In genomic region chr17:69326302-69327059, GRCh38 we compare ENCODE assay signal across 8 cellular contexts. TPM values are rescaled to one million over a fixed set of nuclear protein-coding genes. Genes with fewer than 3 reads are reported as not detected.
DNase-seq lines count a peak whose midpoint lies in the region; TF ChIP-seq lines count a peak whose summit lies in the region.

No MANE protein-coding gene starts in this region.

- H3K4me3 ChIP-seq in OCI-LY7 (ENCODE audit: low read depth, low read length, poor library complexity, severe bottlenecking) (peak overlapping the region; percentile 73), testis (peak overlapping the region; percentile 79 to 93)

- no TSS peak for BruUV-seq in OCI-LY7 (replicated peaks; lab: Mats Ljungman, UMichigan)

- H3K9me3 Mint-ChIP-seq in dendritic cell treated with granulocyte-macrophage colony-stimulating factor and Interleukin-4, amounts not matched to agents 40 ng/mL and 50 ng/mL, for 4 days = no peaks in the 10 kb centered on the region

- CTCF ChIA-PET in HEK293T (lab: Yijun Ruan, JAX) (interaction anchor here (0.6 to 1.0 kb wide), 4 partner anchors 11 to 196 kb away, joined by 3 to 4 read pairs (median 4); no protein-coding TSS in a partner anchor), OCI-LY7 (lab: Charles Lee; ENCODE audit: unreplicated experiment) (interaction anchor here (0.9 to 1.0 kb wide), 2 partner anchors 42 to 99 kb away, joined by 3 read pairs; no protein-coding TSS in a partner anchor)

- DNase-seq in NCI-H345 (lab: John Stamatoyannopoulos, UW) = peak; percentile 19
- DNase-seq in NCI-H345 treated with DMSO at 0.1 percent for 48 hours (lab: John Stamatoyannopoulos, UW; ENCODE audit: unreplicated experiment) = no peak
- DNase-seq in HEK293T (ENCODE audit: extremely low spot score) = no peak
- no peak for DNase-seq in OCI-LY7 (ENCODE audit: low spot score)
- DNase-seq in medulla oblongata (ENCODE audit: extremely low spot score) = peak; percentile 48
- no peak for DNase-seq in testis
- DNase-seq in GM19240 (ENCODE audit: insufficient read length, low spot score) = no peak

- POLR2A ChIA-PET in HEK293T (lab: Yijun Ruan, JAX) = interaction anchor here (0.6 to 2.7 kb wide), 14 partner anchors 9 to 283 kb away, joined by 3 to 15 read pairs (median 3); partner anchors contain the start of gene MAP2K6
- POLR2A ChIA-PET in OCI-LY7 (lab: Charles Lee) = interaction anchor here (0.5 to 2.8 kb wide), 19 partner anchors 9 to 1155 kb away, joined by 3 to 21 read pairs (median 3); partner anchors contain the start of gene MAP2K6

- no peaks in the 10 kb centered on the region for H3K79me2 ChIP-seq in OCI-LY7 (ENCODE audit: insufficient read depth, low read depth, low read length)

- H3K4me1 ChIP-seq in OCI-LY7 (ENCODE audit: insufficient read depth, low read length, poor library complexity, severe bottlenecking) = peaks cover 16% of the 10 kb centered on the region
- peaks cover 7% of the 10 kb centered on the region for H3K4me1 ChIP-seq in testis

- peaks cover 21% of the 10 kb centered on the region for H3K27me3 Mint-ChIP-seq in dendritic cell treated with granulocyte-macrophage colony-stimulating factor and Interleukin-4, amounts not matched to agents 40 ng/mL and 50 ng/mL, for 4 days

- WGBS in testis, 2 donors = 1% methylated on average over 17 to 54 of the region's 54 CpGs

- no peaks in the 10 kb centered on the region for H4K20me1 ChIP-seq in OCI-LY7 (ENCODE audit: insufficient read depth, low read length)

- peak overlapping the region; percentile 81 for H3K4me2 ChIP-seq in OCI-LY7 (ENCODE audit: low read length)

- H3K9me3 ChIP-seq in OCI-LY7 (ENCODE audit: low read length) (no peaks in the 10 kb centered on the region), testis (no peaks in the 10 kb centered on the region)

- H3K27ac Mint-ChIP-seq in dendritic cell treated with granulocyte-macrophage colony-stimulating factor and Interleukin-4, amounts not matched to agents 40 ng/mL and 50 ng/mL, for 4 days = peak overlapping the region; percentile 91

- peaks cover 8% of the 10 kb centered on the region for H3K36me3 Mint-ChIP-seq in dendritic cell treated with granulocyte-macrophage colony-stimulating factor and Interleukin-4, amounts not matched to agents 40 ng/mL and 50 ng/mL, for 4 days (ENCODE audit: low read depth)

- H2AFZ ChIP-seq in OCI-LY7 (ENCODE audit: low read length) = peak overlapping the region; percentile 97

- H3K9me2 ChIP-seq in OCI-LY7 (ENCODE audit: insufficient read depth, low read length) = no peaks in the 10 kb centered on the region

- intact Hi-C loops in OCI-LY7 (cut with micrococcal nuclease; ENCODE audit: unreplicated experiment) (loop anchor here (5.0 to 10.0 kb wide), 3 partner anchors 91 to 838 kb away; partner anchors contain the start of gene KCNJ2), testis (cut with DNase I; ENCODE audit: low total_unique reads) (no loop called here)
- intact Hi-C loops in dendritic cell treated with granulocyte-macrophage colony-stimulating factor and Interleukin-4, amounts not matched to agents 40 ng/mL and 50 ng/mL, for 4 days (cut with micrococcal nuclease) = loop anchor here (2.0 kb wide), 1 partner anchor 68 kb away; no protein-coding TSS in a partner anchor

- no peak for TF ChIP-seq CTCF in OCI-LY7 (conservative IDR thresholded peaks at IDR 0.05; ENCODE audit: low read length)
- TF ChIP-seq CTCF in testis (IDR thresholded peaks at IDR 0.05) = no peak

- H3K27ac ChIP-seq in OCI-LY7 (ENCODE audit: low read depth, low read length, poor library complexity, severe bottlenecking) = no peak overlapping the region
- H3K27ac ChIP-seq in testis = peak overlapping the region; percentile 92 to 94

- H3K27me3 ChIP-seq in testis = no peaks in the 10 kb centered on the region

- H3K36me3 ChIP-seq in OCI-LY7 (ENCODE audit: insufficient read depth, low read length) (no peaks in the 10 kb centered on the region), testis (ENCODE audit: low read depth, missing control alignments) (no peaks in the 10 kb centered on the region)

- TF ChIP-seq POLR2A in testis (IDR thresholded peaks at IDR 0.05) = no peak

- peaks cover 33% of the 10 kb centered on the region for H3K4me1 Mint-ChIP-seq in dendritic cell treated with granulocyte-macrophage colony-stimulating factor and Interleukin-4, amounts not matched to agents 40 ng/mL and 50 ng/mL, for 4 days (ENCODE audit: low read depth)

- peak overlapping the region; percentile 96 for H3K4me3 Mint-ChIP-seq in dendritic cell treated with granulocyte-macrophage colony-stimulating factor and Interleukin-4, amounts not matched to agents 40 ng/mL and 50 ng/mL, for 4 days

TF ChIP-seq in HEK293T, 16 proteins besides CTCF, POLR2A, EP300 and RAD21:
- TF ChIP-seq CTBP1 (IDR thresholded peaks at IDR 0.05; ENCODE audit: borderline replicate concordance) (0 out of 2 replicates have a peak, but pooled peaks have one; percentile 22), LEF1 (IDR thresholded peaks at IDR 0.05; ENCODE audit: borderline replicate concordance) (no peak), L3MBTL2 (conservative IDR thresholded peaks at IDR 0.05) (peak; percentile 63)

RNA-seq across cellular contexts. Expression of gene ABCA5, which starts 0.5 kb away (rescaled TPM):
- 14.7 and 15.1 TPM in 2 replicates for total RNA-seq in OCI-LY7 (2014; rRNA removed; shearing (Covaris generic))
- total RNA-seq in OCI-LY7 (2022) = 25.3 and 26.1 TPM in 2 replicates
- total RNA-seq in testis = 10 to 100 TPM; 50.6 to 59.8 TPM
- polyA plus RNA-seq in testis (ENCODE audit: insufficient read depth, low read depth, low replicate concordance) = 22.6 TPM

Comparison
In these comparisons a context has a peak if more than half of its experiments do, and no peak if none do; other contexts are left out.
1. DNase-seq: peak in NCI-H345 (single experiment) and medulla oblongata (single experiment); none in NCI-H345 treated with DMSO at 0.1 percent for 48 hours (single experiment), HEK293T (single experiment), OCI-LY7 (single experiment), testis (single experiment) and GM19240 (single experiment).